Comparison of ENCODE assay signal across 14 cellular contexts in genomic region chrX:139826065-139827044, GRCh38.
DNase-seq lines count a peak whose midpoint lies in the region; ATAC-seq, FAIRE-seq and TF ChIP-seq lines count a peak whose summit lies in the region.
"Had no signal": no experiment of that assay in that cellular context is flagged by ENCODE, and none has a peak within 500 bp of the region (broad histone marks: within the 10 kb centered on the region; RNA-seq: fewer than 3 reads in every experiment).

No MANE protein-coding gene starts in this region.

- H3K9me3 ChIP-seq in prostate gland, result no peaks in the 10 kb centered on the region
- H3K9me3 ChIP-seq: tibial artery had no signal

- DNase-seq in GM04504 (ENCODE audit: low read depth) (peak; percentile 44), NCI-H1048 (lab: John Stamatoyannopoulos, UW) (peak; percentile 18), dermis blood vessel endothelial cell (peak; percentile 70), prostate gland (ENCODE audit: low spot score) (peak; percentile 4), GM19239 (ENCODE audit: insufficient read length, low spot score) (no peak), glutamatergic neuron (no peak)
- no peak for DNase-seq in activated CD4-positive, CD25-positive, alpha-beta regulatory T cell (lab: John Stamatoyannopoulos, UW)
- DNase-seq: activated CD4-positive, alpha-beta T cell treated with anti-CD3 and anti-CD28 coated beads for 36 hours; naive B cell; stimulated activated CD4-positive, alpha-beta T cell treated with anti-CD3 and anti-CD28 coated beads, Interleukin-2, amount 100 ng/mL, for 48 hours had no signal

- no peaks in the 10 kb centered on the region for H3K36me3 ChIP-seq in prostate gland
- H3K36me3 ChIP-seq: tibial artery had no signal

- H3K27me3 Mint-ChIP-seq in glutamatergic neuron (ENCODE audit: unreplicated experiment), result no peaks in the 10 kb centered on the region
- H3K27me3 Mint-ChIP-seq: activated CD4-positive, alpha-beta T cell treated with anti-CD3 and anti-CD28 coated beads for 36 hours; activated naive CD8-positive, alpha-beta T cell; naive B cell had no signal

- H3K4me1 ChIP-seq in prostate gland (replicated peaks), result no peaks in the 10 kb centered on the region

- no peak overlapping the region for H3K27ac ChIP-seq in prostate gland
- H3K27ac ChIP-seq: tibial artery had no signal

- H3K9me3 Mint-ChIP-seq in glutamatergic neuron (ENCODE audit: unreplicated experiment), result no peaks in the 10 kb centered on the region
- H3K9me3 Mint-ChIP-seq: naive B cell had no signal

- H3K4me3 Mint-ChIP-seq in glutamatergic neuron (ENCODE audit: unreplicated experiment), result no peak overlapping the region
- H3K4me3 Mint-ChIP-seq: activated CD4-positive, alpha-beta T cell treated with anti-CD3 and anti-CD28 coated beads for 36 hours; activated naive CD8-positive, alpha-beta T cell; naive B cell had no signal

- H3K4me1 Mint-ChIP-seq in glutamatergic neuron (ENCODE audit: low read depth, unreplicated experiment), result peaks cover 10% of the 10 kb centered on the region

- intact Hi-C loops in prostate gland (cut with DNase I), result no loop called here

- H3K27me3 ChIP-seq in prostate gland (replicated peaks; ENCODE audit: insufficient read depth), result no peaks in the 10 kb centered on the region
- H3K27me3 ChIP-seq: tibial artery had no signal

- TF ChIP-seq CTCF in prostate gland (IDR thresholded peaks at IDR 0.05) (no peak), glutamatergic neuron (IDR thresholded peaks at IDR 0.05; ENCODE audit: partially characterized antibody, unreplicated experiment) (no peak)

- TF ChIP-seq POLR2A in prostate gland (IDR thresholded peaks at IDR 0.05), result no peak

- H3K27ac Mint-ChIP-seq in glutamatergic neuron (ENCODE audit: unreplicated experiment), result no peak overlapping the region
- H3K27ac Mint-ChIP-seq: activated CD4-positive, alpha-beta T cell treated with anti-CD3 and anti-CD28 coated beads for 36 hours; activated naive CD8-positive, alpha-beta T cell had no signal

- H3K4me3 ChIP-seq in prostate gland, result no peak overlapping the region
- H3K4me3 ChIP-seq: tibial artery had no signal

- 23% methylated on average over 8 of the region's 8 CpGs for WGBS in prostate gland

- no peaks in the 10 kb centered on the region for H3K36me3 Mint-ChIP-seq in glutamatergic neuron (ENCODE audit: unreplicated experiment)
- H3K36me3 Mint-ChIP-seq: naive B cell had no signal

- FAIRE-seq in GM19239 (lab: Jason Lieb, UNC), result no peak
- FAIRE-seq: RCC 7860 had no signal

- no peak for ATAC-seq in GM18502 (IDR thresholded peaks at IDR 0.05; ENCODE audit: poor library complexity, unreplicated experiment)
- ATAC-seq: activated CD4-positive, alpha-beta T cell treated with anti-CD3 and anti-CD28 coated beads for 36 hours had no signal

Comparison
In these comparisons a context has a peak if more than half of its experiments do, and no peak if none do; other contexts are left out.
1. DNase-seq: peak in GM04504 (single experiment), NCI-H1048 (single experiment), dermis blood vessel endothelial cell (single experiment) and prostate gland (single experiment); none in activated CD4-positive, CD25-positive, alpha-beta regulatory T cell (0 of 4), GM19239 (single experiment) and glutamatergic neuron (single experiment).